ENCODE assay signal across 8 cellular contexts in genomic region chr1:167803358-167804217, GRCh38.
DNase-seq lines count a peak whose midpoint lies in the region; ATAC-seq, FAIRE-seq and TF ChIP-seq lines count a peak whose summit lies in the region.

No MANE protein-coding gene starts in this region.

- H3K4me1 ChIP-seq in BLaER1 (peaks cover 29% of the 10 kb centered on the region), keratinocyte (ENCODE audit: control insufficient read depth, extremely low read depth, insufficient read depth, low read length) (peaks cover 16% of the 10 kb centered on the region)

- H4K20me1 ChIP-seq in BLaER1 (no peaks in the 10 kb centered on the region), keratinocyte (ENCODE audit: control insufficient read depth, extremely low read depth, insufficient read depth, low read length) (no peaks in the 10 kb centered on the region)

- TF ChIP-seq CTCF in WTC11 (IDR thresholded peaks at IDR 0.05) (peak; percentile 93), bronchial epithelial cell (IDR thresholded peaks at IDR 0.05; ENCODE audit: insufficient read depth, low read length, severe bottlenecking) (peak; percentile 97), keratinocyte (optimal IDR thresholded peaks at IDR 0.05 in 1 of 3, IDR thresholded peaks at IDR 0.05 in 1 of 3, conservative IDR thresholded peaks at IDR 0.05 in 1 of 3; ENCODE audit: extremely low read depth in 1 of 3, insufficient read depth in 2 of 3, low read length in 3 of 3) (peak; percentile 94 to 99 (median 99))

- no peak for FAIRE-seq in bronchial epithelial cell (lab: Jason Lieb, UNC)
- peak; percentile 81 for FAIRE-seq in keratinocyte (lab: Jason Lieb, UNC)

- CTCF ChIA-PET in WTC11 (lab: Charles Lee), result interaction anchor here (0.5 to 1.8 kb wide), 31 partner anchors 12 to 1691 kb away, joined by 3 to 15 read pairs (median 5); partner anchors contain the start of genes ADCY10, DCAF6 and MPC2

- no peaks in the 10 kb centered on the region for H3K27me3 ChIP-seq in BLaER1
- no peaks in the 10 kb centered on the region for H3K27me3 ChIP-seq in bronchial epithelial cell (ENCODE audit: control insufficient read depth, insufficient read depth, low read length)
- H3K27me3 ChIP-seq in keratinocyte (ENCODE audit: control insufficient read depth, extremely low read depth, insufficient read depth, low read length), result no peaks in the 10 kb centered on the region

- peaks cover 10% of the 10 kb centered on the region for H3K4me1 Mint-ChIP-seq in WTC11

- ATAC-seq in HG03378 (IDR thresholded peaks at IDR 0.05; ENCODE audit: unreplicated experiment) (peak; percentile 91), WTC11 (peak; percentile 96)

- peak overlapping the region; percentile 71 for H3K4me2 ChIP-seq in BLaER1
- peak overlapping the region; percentile 27 for H3K4me2 ChIP-seq in keratinocyte (ENCODE audit: control insufficient read depth, extremely low read depth, insufficient read depth, low read depth, low read length)

- DNase-seq in GM19240 (ENCODE audit: insufficient read length, low spot score) (peak; percentile 87), NCI-H345 (lab: John Stamatoyannopoulos, UW) (peak; percentile 87), WTC11 (ENCODE audit: low spot score) (peak; percentile 95), bronchial epithelial cell (ENCODE audit: low read depth) (peak; percentile 91), keratinocyte (ENCODE audit: low read depth, low spot score) (peak; percentile 88)
- peak; percentile 94 for DNase-seq in stimulated activated CD4-positive, alpha-beta T cell treated with anti-CD3 and anti-CD28 coated beads, Interleukin-1b, Interleukin-23, amount 100 ng/mL, for 48 hours

- no peaks in the 10 kb centered on the region for H3K79me2 ChIP-seq in keratinocyte (ENCODE audit: control insufficient read depth, insufficient read depth, low read length)

- H3K9ac ChIP-seq in BLaER1 (no peak overlapping the region), keratinocyte (ENCODE audit: control insufficient read depth, extremely low read depth, insufficient read depth, low read length) (no peak overlapping the region)

- no peaks in the 10 kb centered on the region; the same call in 1 of the 2 replicates for H3K27me3 Mint-ChIP-seq in WTC11 (ENCODE audit: low read depth)

- H2AFZ ChIP-seq in keratinocyte (ENCODE audit: control insufficient read depth, low read length), result no peak overlapping the region

- H3K36me3 Mint-ChIP-seq in WTC11, result peaks cover 22% of the 10 kb centered on the region

- no peak overlapping the region; the same call in 1 of the 2 replicates for H3K27ac Mint-ChIP-seq in WTC11

- POLR2A ChIA-PET in WTC11 (lab: Charles Lee), result no interaction called here

- H3K9me3 ChIP-seq in BLaER1, result peaks cover 24% of the 10 kb centered on the region
- H3K9me3 ChIP-seq in keratinocyte (ENCODE audit: control insufficient read depth, low read depth, low read length), result no peaks in the 10 kb centered on the region

- dilution Hi-C loops in keratinocyte (cut with MboI; ENCODE audit: extremely low pct_ligation_motif_present, low sequenced_read_pairs), result no loop called here

- H3K27ac ChIP-seq in BLaER1 (peak overlapping the region; percentile 85), keratinocyte (ENCODE audit: control insufficient read depth, insufficient read depth, low read length) (no peak overlapping the region)

- no peak overlapping the region for H3K4me3 ChIP-seq in BLaER1
- no peak overlapping the region for H3K4me3 ChIP-seq in bronchial epithelial cell (ENCODE audit: low read depth, low read length)
- H3K4me3 ChIP-seq in keratinocyte (ENCODE audit: control insufficient read depth in 2 of 3, extremely low read depth in 1 of 3, insufficient read depth in 2 of 3, low read depth in 1 of 3, low read length in 3 of 3), result no peak overlapping the region

- H3K4me3 Mint-ChIP-seq in WTC11, result peak overlapping the region; percentile 54

- H3K36me3 ChIP-seq in BLaER1 (no peaks in the 10 kb centered on the region), bronchial epithelial cell (ENCODE audit: control insufficient read depth, insufficient read depth, low read length) (no peaks in the 10 kb centered on the region), keratinocyte (ENCODE audit: control insufficient read depth in 2 of 2, extremely low read depth in 1 of 2, insufficient read depth in 2 of 2, low read length in 2 of 2) (no peaks in the 10 kb centered on the region)

- H3K9me1 ChIP-seq in keratinocyte (ENCODE audit: control insufficient read depth, extremely low read depth, insufficient read depth, low read length), result no peaks in the 10 kb centered on the region

- peaks cover 25% of the 10 kb centered on the region for H3K9me3 Mint-ChIP-seq in WTC11

TF ChIP-seq in WTC11, 78 proteins besides CTCF, POLR2A, EP300 and RAD21 (continues in another document):
- peak; percentile 70 for TF ChIP-seq SP1 (CRISPR knock-in tag; conservative IDR thresholded peaks at IDR 0.05)
- TF ChIP-seq CREB1 (CRISPR knock-in tag; IDR thresholded peaks at IDR 0.05), result no peak
- TF ChIP-seq CDX4 (CRISPR knock-in tag; IDR thresholded peaks at IDR 0.05; ENCODE audit: borderline replicate concordance), result no peak
- TF ChIP-seq USF1 (CRISPR knock-in tag; IDR thresholded peaks at IDR 0.05), result no peak
- peak; percentile 80; the same call in 1 of the 2 replicates for TF ChIP-seq ZNF396 (CRISPR knock-in tag; IDR thresholded peaks at IDR 0.05; ENCODE audit: borderline replicate concordance)
- peak; percentile 55 for TF ChIP-seq ETV6 (CRISPR knock-in tag; IDR thresholded peaks at IDR 0.05)
- no peak for TF ChIP-seq ARID4B (CRISPR knock-in tag; IDR thresholded peaks at IDR 0.05; ENCODE audit: borderline replicate concordance)
- 0 out of 2 replicates have a peak, but pooled peaks have one; percentile 45 for TF ChIP-seq PRRX2 (CRISPR knock-in tag; IDR thresholded peaks at IDR 0.05)
- peak; percentile 49; the same call in 1 of the 2 replicates for TF ChIP-seq MYBL2 (CRISPR knock-in tag; IDR thresholded peaks at IDR 0.05)
